19 cellular contexts compared by ENCODE assay signal in genomic region chr10:67917683-67918082, GRCh38. TPM values are rescaled to one million over a fixed set of nuclear protein-coding genes. Genes with fewer than 3 reads are reported as not detected.
DNase-seq lines count a peak whose midpoint lies in the region; ATAC-seq, FAIRE-seq and TF ChIP-seq lines count a peak whose summit lies in the region.
"Had no signal": no experiment of that assay in that cellular context is flagged by ENCODE, and none has a peak within 500 bp of the region (broad histone marks: within the 10 kb centered on the region; RNA-seq: fewer than 3 reads in every experiment).

No MANE protein-coding gene starts in this region.

- no peak for TF ChIP-seq RAD21 in HepG2 (CRISPR knock-in tag; IDR thresholded peaks at IDR 0.05)

- no peak overlapping the region for H3K4me3 ChIP-seq in HepG2 (replicated peaks in 1 of 3; ENCODE audit: insufficient read depth in 1 of 3, low read depth in 2 of 3, low read length in 3 of 3)
- H3K4me3 ChIP-seq in right lobe of liver = no peak overlapping the region
- H3K4me3 ChIP-seq: GM12878 had no signal

- no peak for FAIRE-seq in HepG2 (lab: Jason Lieb, UNC)
- FAIRE-seq: GM12878, HTR-8/SVneo had no signal

- no peak overlapping the region for H3K4me2 ChIP-seq in HepG2 (ENCODE audit: low read depth, low read length)
- H3K4me2 ChIP-seq: SK-N-SH had no signal

- no peak for TF ChIP-seq POLR2A in HepG2 (IDR thresholded peaks at IDR 0.05; ENCODE audit: insufficient read depth in 1 of 2, low read depth in 2 of 2, low read length in 2 of 2)
- no peak for TF ChIP-seq POLR2A in right lobe of liver (IDR thresholded peaks at IDR 0.05)

- no peak overlapping the region for H2AFZ ChIP-seq in HepG2 (ENCODE audit: low read length)

- TF ChIP-seq CTCF in HepG2 (CRISPR knock-in tag; IDR thresholded peaks at IDR 0.05) = no peak
- TF ChIP-seq CTCF in right lobe of liver (IDR thresholded peaks at IDR 0.05) = no peak
- TF ChIP-seq CTCF in HFFc6 (IDR thresholded peaks at IDR 0.05) = no peak
- no peak for TF ChIP-seq CTCF in WTC11 (IDR thresholded peaks at IDR 0.05)

- no peak for DNase-seq in HepG2 (ENCODE audit: low spot score)
- DNase-seq in right lobe of liver = no peak
- no peak for DNase-seq in HFFc6
- DNase-seq in WTC11 (ENCODE audit: low spot score) = no peak
- no peak for DNase-seq in DMS53 treated with DMSO at 0.1 percent for 48 hours (lab: John Stamatoyannopoulos, UW; ENCODE audit: unreplicated experiment)
- DNase-seq in NCI-H1694 treated with DMSO at 0.1 percent for 48 hours (lab: John Stamatoyannopoulos, UW) = no peak
- DNase-seq in GF-D8 (lab: John Stamatoyannopoulos, UW) = no peak
- DNase-seq in posterior cingulate gyrus = no peak
- DNase-seq: ACHN; C1 segment of cervical spinal cord; NCI-H1092 treated with DMSO at 0.1 percent for 48 hours; NCI-H510A; NCI-H748 treated with DMSO at 0.1 percent for 48 hours; NK-92 treated with Interleukin-12 subunit alpha and Interleukin-12 subunit beta, amount 100 ng/mL, for 24 hours; OCI-M1; SHP77; SK-N-SH had no signal

- no peaks in the 10 kb centered on the region for H4K20me1 ChIP-seq in HepG2 (ENCODE audit: insufficient read depth, low read length)

- no peaks in the 10 kb centered on the region; the same call in 1 of the 2 replicates for H3K9me3 Mint-ChIP-seq in HFFc6
- H3K9me3 Mint-ChIP-seq in WTC11 = no peaks in the 10 kb centered on the region

- no TSS peak for BruUV-seq in HepG2 (replicated peaks; lab: Mats Ljungman, UMichigan)

- H3K4me1 Mint-ChIP-seq in HFFc6 (ENCODE audit: low read depth) = peaks cover 38% of the 10 kb centered on the region
- peaks cover 10% of the 10 kb centered on the region; the same call in 1 of the 2 replicates for H3K4me1 Mint-ChIP-seq in WTC11

- no peak for ATAC-seq in HepG2
- no peak for ATAC-seq in right lobe of liver
- no peak for ATAC-seq in WTC11
- ATAC-seq: GM12878 had no signal

- H3K9me3 ChIP-seq in HepG2 (ENCODE audit: low read length) (no peaks in the 10 kb centered on the region), right lobe of liver (no peaks in the 10 kb centered on the region)
- H3K9me3 ChIP-seq: SK-N-SH had no signal

- H3K36me3 Mint-ChIP-seq in HFFc6 (ENCODE audit: low read depth) (peaks cover 51% of the 10 kb centered on the region), WTC11 (peaks cover 41% of the 10 kb centered on the region)

- peak overlapping the region; percentile 69 for H3K27ac Mint-ChIP-seq in HFFc6
- H3K27ac Mint-ChIP-seq in WTC11 = peak overlapping the region; percentile 73; the same call in 1 of the 2 replicates

- no peak overlapping the region for H3K9ac ChIP-seq in HepG2 (ENCODE audit: insufficient read depth, low read depth, low read length)
- H3K9ac ChIP-seq: SK-N-SH had no signal

- H3K4me3 Mint-ChIP-seq in HFFc6 (no peak overlapping the region), WTC11 (no peak overlapping the region)

- H3K27me3 ChIP-seq in HepG2 (ENCODE audit: control insufficient read depth in 1 of 2, insufficient read depth in 2 of 2, low read length in 2 of 2) = no peaks in the 10 kb centered on the region; a peak in 1 of 5 replicates
- no peaks in the 10 kb centered on the region for H3K27me3 ChIP-seq in right lobe of liver

- peaks cover 9% of the 10 kb centered on the region for H3K4me1 ChIP-seq in HepG2 (ENCODE audit: insufficient read depth, low read length)
- peaks cover 0 to 38% (median 13%) of the 10 kb centered on the region in 4 donors for H3K4me1 ChIP-seq in right lobe of liver

- H3K27me3 Mint-ChIP-seq in HFFc6 (ENCODE audit: insufficient read depth) = peaks cover 15% of the 10 kb centered on the region
- H3K27me3 Mint-ChIP-seq in WTC11 (ENCODE audit: low read depth) = no peaks in the 10 kb centered on the region

- CTCF ChIA-PET in HepG2 (lab: Yijun Ruan, JAX; ENCODE audit: low intra/inter-chr PET ratio, low total read pairs) = no interaction called here
- CTCF ChIA-PET in WTC11 (lab: Charles Lee) = interaction anchor here (2.6 kb wide), 1 partner anchor 62 kb away, joined by 10 read pairs; no protein-coding TSS in a partner anchor

- WGBS in HepG2 (ENCODE audit: low lambda C conversion rate) = 98% methylated on average over 1 of the region's 1 CpG
- 72% methylated on average over 1 of the region's 1 CpG for WGBS in right lobe of liver (ENCODE audit: insufficient coverage, low coverage, low lambda C conversion rate, missing lambda C conversion rate)

- intact Hi-C loops in HepG2 (cut with micrococcal nuclease; ENCODE audit: unreplicated experiment) (no loop called here), right lobe of liver (cut with DNase I) (no loop called here), posterior cingulate gyrus (cut with DNase I) (no loop called here)

- H3K79me2 ChIP-seq in HepG2 (ENCODE audit: insufficient read depth, low read length) = no peaks in the 10 kb centered on the region

- TF ChIP-seq EP300 in HepG2 (IDR thresholded peaks at IDR 0.05; ENCODE audit: low read depth in 2 of 2, low read length in 2 of 2) (no peak), HepG2 (CRISPR knock-in tag; IDR thresholded peaks at IDR 0.05; ENCODE audit: borderline replicate concordance) (no peak)

- H3K36me3 ChIP-seq in HepG2 (replicated peaks in 1 of 2; ENCODE audit: control insufficient read depth in 1 of 2, insufficient read depth in 2 of 2, low read length in 2 of 2) = peaks cover 5 to 19% of the 10 kb centered on the region in 2 experiments; a peak in 4 of 5 replicates
- peaks cover 0 to 21% (median 4%) of the 10 kb centered on the region in 4 donors for H3K36me3 ChIP-seq in right lobe of liver

- in situ Hi-C loops in HepG2 (cut with HindIII; ENCODE audit: extremely low pct_ligation_motif_present, low pct_unique_long_range_greater_than_20kb) = no loop called here

- H3K27ac ChIP-seq in HepG2 (ENCODE audit: extremely low read length, insufficient read depth, low read length) (no peak overlapping the region), right lobe of liver (no peak overlapping the region)

- POLR2A ChIA-PET in HepG2 (lab: Yijun Ruan, JAX) (no interaction called here), WTC11 (lab: Charles Lee) (no interaction called here)

TF ChIP-seq in HepG2, 621 proteins besides CTCF, POLR2A, EP300 and RAD21:
- TF ChIP-seq ZNF709 (CRISPR knock-in tag; IDR thresholded peaks at IDR 0.05) (no peak), MAFK (conservative IDR thresholded peaks at IDR 0.05 in 1 of 2, IDR thresholded peaks at IDR 0.05 in 1 of 2; ENCODE audit: low read length in 2 of 2) (peak; percentile 94 to 97), SRF (IDR thresholded peaks at IDR 0.05; ENCODE audit: low read depth, low read length) (no peak), MAFF (IDR thresholded peaks at IDR 0.05; ENCODE audit: low read depth, low read length) (peak; percentile 95)
TF ChIP-seq in HepG2: peak in this region for 2.

TF ChIP-seq in WTC11, 78 proteins besides CTCF, POLR2A, EP300 and RAD21 (continues in another document):
- TF ChIP-seq TEAD4 (CRISPR knock-in tag; IDR thresholded peaks at IDR 0.05) = no peak
- TF ChIP-seq ZBTB43 (CRISPR knock-in tag; IDR thresholded peaks at IDR 0.05) = no peak
- no peak for TF ChIP-seq CREM (CRISPR knock-in tag; IDR thresholded peaks at IDR 0.05)
- TF ChIP-seq USF2 (CRISPR knock-in tag; IDR thresholded peaks at IDR 0.05) = no peak
- TF ChIP-seq ZNF423 (CRISPR knock-in tag; IDR thresholded peaks at IDR 0.05) = no peak
- TF ChIP-seq GABPB1 (CRISPR knock-in tag; IDR thresholded peaks at IDR 0.05) = no peak

RNA-seq across cellular contexts. Expression of gene SIRT1, which starts 33.2 kb away (rescaled TPM):
- 10.2 and 16.6 TPM in 2 replicates for total RNA-seq in HepG2 (2016; rRNA removed; fragmentation: Illumina TruSeq; extraction: Trizol)
- total RNA-seq in HepG2 (2016; cell fraction: cytosol; rRNA removed; fragmentation: Illumina TruSeq; extraction: Trizol; ENCODE audit: low read depth) = 2.2 and 4.1 TPM in 2 replicates
- 10.3 and 15.9 TPM in 2 replicates for total RNA-seq in HepG2 (2016; cell fraction: insoluble cytoplasmic fraction; rRNA removed; fragmentation: Illumina TruSeq; extraction: Trizol)
- 4.9 and 6.6 TPM in 2 replicates for total RNA-seq in HepG2 (2016; cell fraction: membrane; rRNA removed; fragmentation: Illumina TruSeq; extraction: Trizol)
- total RNA-seq in HepG2 (2016; cell fraction: nucleus; rRNA removed; fragmentation: Illumina TruSeq; extraction: Trizol) = 10.6 and 12.4 TPM in 2 replicates
- polyA plus RNA-seq in HepG2 (2011; rRNA removed) = 7.5 and 9.4 TPM in 2 replicates
- polyA plus RNA-seq in HepG2 (2011; cell fraction: cytosol; rRNA removed) = 3.4 and 5.3 TPM in 2 replicates
- 3.2 and 3.6 TPM in 2 replicates for polyA plus RNA-seq in HepG2 (2011; cell fraction: nucleus; rRNA removed)
- polyA plus RNA-seq in HepG2 (2012) = 10.6 and 11.9 TPM in 2 replicates
- 0.53 and 0.71 TPM in 2 replicates for polyA plus RNA-seq in HepG2 (2016; cell fraction: cytosol; fragmentation: Illumina TruSeq; extraction: Trizol; ENCODE audit: low read depth)
- 16.9 and 17.4 TPM in 2 replicates for polyA plus RNA-seq in HepG2 (2016; cell fraction: insoluble cytoplasmic fraction; fragmentation: Illumina TruSeq; extraction: Trizol; ENCODE audit: low read depth)
- polyA plus RNA-seq in HepG2 (2016; cell fraction: membrane; fragmentation: Illumina TruSeq; extraction: Trizol; ENCODE audit: low read depth) = 2.9 and 3.1 TPM in 2 replicates
- polyA plus RNA-seq in HepG2 (2016; cell fraction: nucleus; fragmentation: Illumina TruSeq; extraction: Trizol; ENCODE audit: insufficient read depth, low read depth) = 12.2 and 12.6 TPM in 2 replicates
- polyA minus RNA-seq in HepG2 (2011; rRNA and poly(A)+ RNA removed; ENCODE audit: low replicate concordance) = 2.7 and 7.2 TPM in 2 replicates
- 8.3 and 9.1 TPM in 2 replicates for polyA minus RNA-seq in HepG2 (2011; cell fraction: cytosol; rRNA and poly(A)+ RNA removed)
- 10.7 and 12.6 TPM in 2 replicates for polyA minus RNA-seq in HepG2 (2011; cell fraction: nucleus; rRNA and poly(A)+ RNA removed)
- 10 to 100 TPM in 1 of 6 experiments, 1 to 10 TPM in 5; 4.4 to 11.5 (median 6.7) TPM for total RNA-seq in right lobe of liver
- total RNA-seq in HFFc6 (2021; fragmentation: NEBNext Ultra II Directional; extraction: Animal tissue kit (Norgen Biotek cat#: 25700)) = 10 to 100 TPM in 5 of 6 experiments, 1 to 10 TPM in 1; 9.8 to 12.9 (median 11.7) TPM
- total RNA-seq in WTC11 (2021) = 51.3 to 55.5 TPM (median 53.9 TPM) in 3 replicates
